ENCODE assay signal across 14 cellular contexts in genomic region chr3:144636833-144637232, GRCh38.
DNase-seq lines count a peak whose midpoint lies in the region; ATAC-seq, FAIRE-seq and TF ChIP-seq lines count a peak whose summit lies in the region.
"Had no signal": no experiment of that assay in that cellular context is flagged by ENCODE, and none has a peak within 500 bp of the region (broad histone marks: within the 10 kb centered on the region; RNA-seq: fewer than 3 reads in every experiment).

No MANE protein-coding gene starts in this region.

- no peak overlapping the region for H3K56ac ChIP-seq in mesendoderm (ENCODE audit: low read length)

- no peaks in the 10 kb centered on the region for H3K4me1 ChIP-seq in GM12878 (ENCODE audit: control insufficient read depth, insufficient read depth, low read length)
- no peaks in the 10 kb centered on the region for H3K4me1 ChIP-seq in mesendoderm (ENCODE audit: control insufficient read depth, low read depth, low read length)
- H3K4me1 ChIP-seq: esophagus squamous epithelium had no signal

- CTCF ChIA-PET in GM12878 (lab: Yijun Ruan, JAX) = interaction anchor here (0.6 kb wide), 1 partner anchor 504 kb away, joined by 3 read pairs; no protein-coding TSS in a partner anchor

- no peaks in the 10 kb centered on the region for H3K79me1 ChIP-seq in mesendoderm (ENCODE audit: low read length)

- no peak overlapping the region for H3K23ac ChIP-seq in mesendoderm (ENCODE audit: low read length)

- H3K4me2 ChIP-seq in GM12878 (ENCODE audit: control insufficient read depth, insufficient read depth) (no peak overlapping the region), mesendoderm (ENCODE audit: low read length) (no peak overlapping the region)

- no peak overlapping the region for H2AK5ac ChIP-seq in mesendoderm (ENCODE audit: low read length)

- intact Hi-C loops in GM12878 (cut with micrococcal nuclease; ENCODE audit: unreplicated experiment) = no loop called here

- TF ChIP-seq RAD21 in GM12878 (IDR thresholded peaks at IDR 0.05; ENCODE audit: insufficient read depth, low read depth, low read length) = no peak

- RAD21 ChIA-PET in GM12878 (lab: Charles Lee; ENCODE audit: unreplicated experiment) = no interaction called here

- H3K9me3 ChIP-seq in GM12878 (replicated peaks; ENCODE audit: control insufficient read depth, insufficient read depth, low read length) = no peaks in the 10 kb centered on the region
- H3K9me3 ChIP-seq: esophagus squamous epithelium, MG63 had no signal

- H3K9ac ChIP-seq in GM12878 (ENCODE audit: control insufficient read depth, insufficient read depth, low read length) (no peak overlapping the region), mesendoderm (ENCODE audit: low read length) (no peak overlapping the region)

- no peak for TF ChIP-seq CTCF in GM12878 (IDR thresholded peaks at IDR 0.05 in 2 of 3, conservative IDR thresholded peaks at IDR 0.05 in 1 of 3; ENCODE audit: control insufficient read depth in 2 of 3, extremely low read depth in 1 of 3, insufficient read depth in 1 of 3, low read depth in 3 of 3, low read length in 3 of 3)

- H2BK5ac ChIP-seq in mesendoderm (ENCODE audit: low read length) = no peak overlapping the region

- H3K4me3 ChIP-seq in GM12878 (no peak overlapping the region), mesendoderm (ENCODE audit: low read length) (no peak overlapping the region)
- H3K4me3 ChIP-seq: esophagus squamous epithelium, MG63 had no signal

- H3K27ac ChIP-seq in GM12878 (ENCODE audit: control insufficient read depth, insufficient read depth) (no peak overlapping the region), mesendoderm (ENCODE audit: low read depth, low read length) (no peak overlapping the region)
- H3K27ac ChIP-seq: esophagus squamous epithelium, HL-60 had no signal

- no peak overlapping the region for H4K5ac ChIP-seq in mesendoderm (ENCODE audit: low read length)

- no peak overlapping the region for H2BK15ac ChIP-seq in mesendoderm (replicated peaks; ENCODE audit: low read depth)

- H4K8ac ChIP-seq in mesendoderm (ENCODE audit: low read depth, low read length) = no peak overlapping the region

- TF ChIP-seq EP300 in GM12878 (IDR thresholded peaks at IDR 0.05; ENCODE audit: borderline replicate concordance in 1 of 2, control insufficient read depth in 1 of 2, low read depth in 2 of 2, low read length in 2 of 2) = no peak

- H3K36me3 ChIP-seq in GM12878 (ENCODE audit: control insufficient read depth in 2 of 2, insufficient read depth in 2 of 2, low read length in 1 of 2) = no peaks in the 10 kb centered on the region
- no peaks in the 10 kb centered on the region for H3K36me3 ChIP-seq in mesendoderm (ENCODE audit: control insufficient read depth, insufficient read depth, low read length)
- H3K36me3 ChIP-seq: esophagus squamous epithelium, MG63 had no signal

- no peak overlapping the region for H2BK120ac ChIP-seq in mesendoderm (ENCODE audit: low read depth, low read length)

- H4K20me1 ChIP-seq in GM12878 (ENCODE audit: control insufficient read depth, insufficient read depth) = no peaks in the 10 kb centered on the region

- in situ Hi-C loops in GM12878 (cut with MboI) = no loop called here

- POLR2A ChIA-PET in GM12878 (lab: Charles Lee) = no interaction called here

- BruUV-seq in GM12878 (replicated peaks; lab: Mats Ljungman, UMichigan) = no TSS peak

- H3K27me3 ChIP-seq in GM12878 (replicated peaks in 1 of 2; ENCODE audit: control insufficient read depth in 2 of 2, insufficient read depth in 2 of 2, low read length in 1 of 2) (no peaks in the 10 kb centered on the region), mesendoderm (ENCODE audit: insufficient read depth, low read length, poor library complexity) (no peaks in the 10 kb centered on the region)
- H3K27me3 ChIP-seq: esophagus squamous epithelium, MG63 had no signal

- 23% methylated on average over 2 of the region's 2 CpGs for WGBS in GM12878 (ENCODE audit: insufficient coverage, insufficient replicate concordance, low lambda C conversion rate, missing lambda C conversion rate)
- no CpG with 5 or more reads among the region's 2 CpGs for WGBS in mesendoderm (ENCODE audit: extremely low coverage, insufficient coverage, low lambda C conversion rate)

- H3K4ac ChIP-seq in mesendoderm (ENCODE audit: low read depth, low read length) = no peak overlapping the region

- no peak for FAIRE-seq in GM12878 (lab: Jason Lieb, UNC)
- FAIRE-seq: RCC 7860 had no signal

- peak; percentile 49 for DNase-seq in ELF-1 (ENCODE audit: low read depth, low spot score)
- no peak for DNase-seq in GM12878 (ENCODE audit: low read depth, low spot score)
- DNase-seq in mesendoderm = peak; percentile 86
- DNase-seq in stimulated activated CD4-positive, alpha-beta T cell treated with anti-CD3 and anti-CD28 coated beads, Interleukin-12 subunit alpha, Interleukin-12 subunit beta, amount 100 ng/mL, for 4 hours = no peak
- no peak for DNase-seq in T-helper 9 cell
- DNase-seq: activated naive CD4-positive, alpha-beta T cell treated with anti-CD3 and anti-CD28 coated beads, Interleukin-2, amount 50 U/mL, for 16 hours; esophagus squamous epithelium; MG63; naive B cell had no signal

- H2AFZ ChIP-seq in GM12878 (ENCODE audit: control insufficient read depth, low read depth, low read length) = no peak overlapping the region

- no peak overlapping the region for H3K18ac ChIP-seq in mesendoderm (ENCODE audit: low read length)

- H3K79me2 ChIP-seq in GM12878 (ENCODE audit: control insufficient read depth, insufficient read depth, low read length) = no peaks in the 10 kb centered on the region
- H3K79me2 ChIP-seq in mesendoderm (ENCODE audit: control insufficient read depth, insufficient read depth, low read length) = no peaks in the 10 kb centered on the region

- SMC1A ChIA-PET in GM12878 (lab: Charles Lee; ENCODE audit: uncharacterized antibody, unreplicated experiment) = no interaction called here

- peak; percentile 42 for ATAC-seq in HG03342 (IDR thresholded peaks at IDR 0.05; ENCODE audit: unreplicated experiment)
- peak; percentile 32; the same call in 1 of the 3 replicates for ATAC-seq in GM12878
- ATAC-seq in HG02763 (IDR thresholded peaks at IDR 0.05; ENCODE audit: unreplicated experiment) = no peak
- no peak for ATAC-seq in HG03378 (IDR thresholded peaks at IDR 0.05; ENCODE audit: unreplicated experiment)

- TF ChIP-seq POLR2A in GM12878 (IDR thresholded peaks at IDR 0.05; ENCODE audit: low read depth, low read length) = no peak

TF ChIP-seq in GM12878, 131 proteins besides CTCF, POLR2A, EP300 and RAD21:
- TF ChIP-seq TCF3 (IDR thresholded peaks at IDR 0.05; ENCODE audit: borderline replicate concordance, insufficient read depth, low read depth, low read length) = no peak
- TF ChIP-seq SIX5 (IDR thresholded peaks at IDR 0.05; ENCODE audit: low read depth, low read length, severe bottlenecking) = peak; percentile 13

Comparison
In these comparisons a context has a peak if more than half of its experiments do, and no peak if none do; other contexts are left out.
1. DNase-seq: peak in ELF-1 (single experiment) and mesendoderm (single experiment); none in GM12878 (single experiment), stimulated activated CD4-positive, alpha-beta T cell treated with anti-CD3 and anti-CD28 coated beads, Interleukin-12 subunit alpha, Interleukin-12 subunit beta, amount 100 ng/mL, for 4 hours (single experiment) and T-helper 9 cell (single experiment).
2. ATAC-seq: peak in HG03342 (single experiment) and GM12878 (single experiment); none in HG02763 (single experiment) and HG03378 (single experiment).